Comparison of ENCODE assay signal across 28 cellular contexts in genomic region chr2:118686364-118686763, GRCh38.
DNase-seq lines count a peak whose midpoint lies in the region; ATAC-seq and TF ChIP-seq lines count a peak whose summit lies in the region.
"Had no signal": no experiment of that assay in that cellular context is flagged by ENCODE, and none has a peak within 500 bp of the region (broad histone marks: within the 10 kb centered on the region; RNA-seq: fewer than 3 reads in every experiment).

No MANE protein-coding gene starts in this region.

- no peaks in the 10 kb centered on the region for H4K20me1 ChIP-seq in smooth muscle cell (ENCODE audit: low read depth)
- no peaks in the 10 kb centered on the region for H4K20me1 ChIP-seq in PC-9 (ENCODE audit: insufficient read depth)

- H3K79me2 ChIP-seq in smooth muscle cell (ENCODE audit: low read depth) (no peaks in the 10 kb centered on the region), PC-9 (ENCODE audit: low read depth) (no peaks in the 10 kb centered on the region)

- in situ Hi-C loops in Caki2 (cut with HindIII; ENCODE audit: low pct_unique_long_range_greater_than_20kb, low sequenced_read_pairs), result no loop called here

- H3K36me3 ChIP-seq in adipocyte (ENCODE audit: control insufficient read depth, insufficient read depth, low read length, severe bottlenecking) (no peaks in the 10 kb centered on the region), smooth muscle cell (ENCODE audit: low read depth) (no peaks in the 10 kb centered on the region), PC-9 (ENCODE audit: low read depth) (no peaks in the 10 kb centered on the region)
- H3K36me3 ChIP-seq: sigmoid colon, thoracic aorta had no signal

- peaks cover 17% of the 10 kb centered on the region for H3K4me1 ChIP-seq in adipocyte (ENCODE audit: control insufficient read depth, insufficient read depth, low read length)
- H3K4me1 ChIP-seq in smooth muscle cell (ENCODE audit: low read depth), result no peaks in the 10 kb centered on the region
- H3K4me1 ChIP-seq in PC-9 (replicated peaks; ENCODE audit: insufficient read depth), result peaks cover 21% of the 10 kb centered on the region
- H3K4me1 ChIP-seq: Caco-2, sigmoid colon had no signal

- WGBS in smooth muscle cell (ENCODE audit: low lambda C conversion rate), result 84% methylated on average over 1 of the region's 1 CpG

- TF ChIP-seq CTCF in fibroblast of the aortic adventitia (IDR thresholded peaks at IDR 0.05; ENCODE audit: insufficient read depth, low read length) (no peak), smooth muscle cell (IDR thresholded peaks at IDR 0.05; ENCODE audit: borderline replicate concordance, insufficient read depth, poor library complexity, severe bottlenecking) (no peak), PC-9 (conservative IDR thresholded peaks at IDR 0.05) (no peak)

- CTCF ChIA-PET in PC-9 (lab: Charles Lee), result no interaction called here

- H3K9me2 ChIP-seq in PC-9 (ENCODE audit: insufficient read depth), result no peaks in the 10 kb centered on the region

- H3K4me2 ChIP-seq in smooth muscle cell, result no peak overlapping the region
- no peak overlapping the region for H3K4me2 ChIP-seq in PC-9

- H3K4me3 ChIP-seq in adipocyte (ENCODE audit: low read length) (no peak overlapping the region), fibroblast of the aortic adventitia (ENCODE audit: low read depth, low read length) (no peak overlapping the region), smooth muscle cell (no peak overlapping the region), PC-9 (no peak overlapping the region)
- H3K4me3 ChIP-seq: sigmoid colon, thoracic aorta had no signal

- H2AFZ ChIP-seq in smooth muscle cell (ENCODE audit: low read depth) (no peak overlapping the region), PC-9 (no peak overlapping the region)

- H3K27me3 ChIP-seq in adipocyte (replicated peaks; ENCODE audit: control insufficient read depth, insufficient read depth, low read length), result no peaks in the 10 kb centered on the region
- H3K27me3 ChIP-seq in smooth muscle cell (ENCODE audit: low read depth), result no peaks in the 10 kb centered on the region
- no peaks in the 10 kb centered on the region for H3K27me3 ChIP-seq in PC-9 (ENCODE audit: insufficient read depth, low read depth)
- H3K27me3 ChIP-seq: sigmoid colon had no signal

- H3K9me3 ChIP-seq in adipocyte (ENCODE audit: control insufficient read depth, low read length), result peaks cover 13% of the 10 kb centered on the region
- H3K9me3 ChIP-seq in smooth muscle cell (replicated peaks; ENCODE audit: low read depth), result no peaks in the 10 kb centered on the region
- peaks cover 14% of the 10 kb centered on the region; the same call in 1 of the 2 replicates for H3K9me3 ChIP-seq in PC-9 (ENCODE audit: insufficient read depth, low read depth)
- H3K9me3 ChIP-seq: Caco-2, thoracic aorta had no signal

- POLR2A ChIA-PET in PC-9 (lab: Charles Lee; ENCODE audit: unreplicated experiment), result no interaction called here

- H3F3A ChIP-seq in smooth muscle cell (ENCODE audit: low read depth) (no peaks in the 10 kb centered on the region), PC-9 (ENCODE audit: insufficient read depth, low read depth) (no peaks in the 10 kb centered on the region)

- H3K27ac ChIP-seq in smooth muscle cell (ENCODE audit: low read depth), result peak overlapping the region; percentile 6
- no peak overlapping the region for H3K27ac ChIP-seq in PC-9
- H3K27ac ChIP-seq: epithelial cell of prostate, HL-60, sigmoid colon, thoracic aorta, VCaP had no signal

- H3K9ac ChIP-seq in adipocyte (ENCODE audit: low read length) (no peak overlapping the region), smooth muscle cell (ENCODE audit: low read depth) (no peak overlapping the region)

- no peak for ATAC-seq in GM18867 (IDR thresholded peaks at IDR 0.05; ENCODE audit: unreplicated experiment)
- ATAC-seq: HCT116; HepG2; left lobe of liver; stimulated activated naive CD8-positive, alpha-beta T cell treated with anti-CD3 and anti-CD28 coated beads, Interleukin-15, Interleukin-2, amounts not matched to agents 100 U/mL and 50 U/mL, for 24 hours had no signal

- no TSS peak for BruUV-seq in PC-9 (replicated peaks; lab: Mats Ljungman, UMichigan)

- DNase-seq in Caki2 (ENCODE audit: low read depth), result peak; percentile 7
- DNase-seq in adipocyte (ENCODE audit: low read depth), result peak; percentile 42
- peak; percentile 96 for DNase-seq in fibroblast of the aortic adventitia (ENCODE audit: low read depth)
- DNase-seq in smooth muscle cell (lab: John Stamatoyannopoulos, UW; ENCODE audit: unreplicated experiment), result no peak
- no peak for DNase-seq in PC-9
- no peak for DNase-seq in NK-92 treated with Interleukin-12 subunit alpha and Interleukin-12 subunit beta, amount 100 ng/mL, for 24 hours (lab: John Stamatoyannopoulos, UW)
- DNase-seq: ACHN; activated CD4-positive, alpha-beta T cell treated with anti-CD3 and anti-CD28 coated beads for 48 hours; activated T-cell treated with anti-CD3 and anti-CD28 coated beads, Interleukin-2, amount 50 U/mL, for 48 hours; C1 segment of cervical spinal cord; Caco-2; hypothalamus; immature natural killer cell; Karpas-422; NCI-H1694; Right ventricle myocardium superior; sigmoid colon; stimulated activated CD4-positive, alpha-beta T cell treated with anti-CD3 and anti-CD28 coated beads, Interleukin-15, amount 100 ng/mL, for 24 hours; stimulated activated naive CD8-positive, alpha-beta T cell treated with anti-CD3 and anti-CD28 coated beads, Interleukin-15, Interleukin-2, amounts not matched to agents 100 U/mL and 50 U/mL, for 24 hours; T-helper 9 cell had no signal

- intact Hi-C loops in PC-9 (cut with micrococcal nuclease; ENCODE audit: unreplicated experiment), result no loop called here

Comparison
In these comparisons a context has a peak if more than half of its experiments do, and no peak if none do; other contexts are left out.
1. DNase-seq: peak in Caki2 (single experiment), adipocyte (single experiment) and fibroblast of the aortic adventitia (single experiment); none in smooth muscle cell (single experiment), PC-9 (0 of 2) and NK-92 treated with Interleukin-12 subunit alpha and Interleukin-12 subunit beta, amount 100 ng/mL, for 24 hours (single experiment).